ENCODE assay signal across 24 cellular contexts in genomic region chr11:71112990-71113389, GRCh38.
A peak's percentile ranks its signal among the peaks of the same experiment; 100 is the strongest.
DNase-seq lines count a peak whose midpoint lies in the region; ATAC-seq and TF ChIP-seq lines count a peak whose summit lies in the region.
"Had no signal": no experiment of that assay in that cellular context is flagged by ENCODE, and none has a peak within 500 bp of the region (broad histone marks: within the 10 kb centered on the region; RNA-seq: fewer than 3 reads in every experiment).

No MANE protein-coding gene starts in this region.

- H3K9me2 ChIP-seq in PC-9 (ENCODE audit: insufficient read depth): no peaks in the 10 kb centered on the region

- H3K36me3 Mint-ChIP-seq in T-helper 17 cell (ENCODE audit: low read depth): no peaks in the 10 kb centered on the region
- H3K36me3 Mint-ChIP-seq in activated naive CD4-positive, alpha-beta T cell treated with anti-CD3 and anti-CD28 coated beads for 36 hours (ENCODE audit: low read depth): no peaks in the 10 kb centered on the region
- H3K36me3 Mint-ChIP-seq: brain; CD14-positive monocyte; memory B cell; stimulated activated effector memory CD8-positive, alpha-beta T cell treated with anti-CD3 and anti-CD28 coated beads, Interleukin-12 subunit alpha, Interleukin-12 subunit beta, amount 100 ng/mL, for 72 hours had no signal

- no TSS peak for BruUV-seq in PC-9 (replicated peaks; lab: Mats Ljungman, UMichigan)

- H3K4me3 Mint-ChIP-seq in T-helper 17 cell: no peak overlapping the region
- no peak overlapping the region for H3K4me3 Mint-ChIP-seq in activated naive CD4-positive, alpha-beta T cell treated with anti-CD3 and anti-CD28 coated beads for 36 hours
- H3K4me3 Mint-ChIP-seq: activated T-cell treated with anti-CD3 and anti-CD28 coated beads, Interleukin-2, amount 50 U/mL, for 24 hours; brain; CD14-positive monocyte; HFFc6; memory B cell; stimulated activated effector memory CD8-positive, alpha-beta T cell treated with anti-CD3 and anti-CD28 coated beads, Interleukin-12 subunit alpha, Interleukin-12 subunit beta, amount 100 ng/mL, for 72 hours had no signal

- peak overlapping the region; percentile 72 for H3K4ac ChIP-seq in neuronal stem cell (ENCODE audit: low read length)

- H2BK15ac ChIP-seq in neuronal stem cell (ENCODE audit: low read length): peak overlapping the region; percentile 96

- H3K4me2 ChIP-seq in KMS-11 (peak overlapping the region; percentile 88), neuronal stem cell (ENCODE audit: insufficient read depth, low read length, poor library complexity, severe bottlenecking) (no peak overlapping the region), PC-9 (no peak overlapping the region)
- H3K4me2 ChIP-seq: smooth muscle cell had no signal

- H3K4me1 Mint-ChIP-seq in T-helper 17 cell: no peaks in the 10 kb centered on the region
- no peaks in the 10 kb centered on the region for H3K4me1 Mint-ChIP-seq in activated naive CD4-positive, alpha-beta T cell treated with anti-CD3 and anti-CD28 coated beads for 36 hours (ENCODE audit: low read depth)
- H3K4me1 Mint-ChIP-seq: memory B cell had no signal

- peak overlapping the region; percentile 92 for H4K8ac ChIP-seq in neuronal stem cell (ENCODE audit: low read depth, low read length)

- CTCF ChIA-PET in PC-9 (lab: Charles Lee): no interaction called here
- CTCF ChIA-PET in activated naive CD4-positive, alpha-beta T cell treated with anti-CD3 and anti-CD28 coated beads for 36 hours (lab: Charles Lee): no interaction called here

- no peak overlapping the region for H4K91ac ChIP-seq in neuronal stem cell (ENCODE audit: low read depth, low read length, poor library complexity)

- POLR2A ChIA-PET in PC-9 (lab: Charles Lee; ENCODE audit: unreplicated experiment): no interaction called here

- no peaks in the 10 kb centered on the region for H3K79me1 ChIP-seq in neuronal stem cell (ENCODE audit: low read depth, low read length)

- H3K27ac Mint-ChIP-seq in T-helper 17 cell: peak overlapping the region; percentile 61
- H3K27ac Mint-ChIP-seq in activated naive CD4-positive, alpha-beta T cell treated with anti-CD3 and anti-CD28 coated beads for 36 hours: no peak overlapping the region
- H3K27ac Mint-ChIP-seq: activated T-cell treated with anti-CD3 and anti-CD28 coated beads, Interleukin-2, amount 50 U/mL, for 24 hours; brain; CD14-positive monocyte; HFFc6; memory B cell; stimulated activated effector memory CD8-positive, alpha-beta T cell treated with anti-CD3 and anti-CD28 coated beads, Interleukin-12 subunit alpha, Interleukin-12 subunit beta, amount 100 ng/mL, for 72 hours had no signal

- H3K9me3 Mint-ChIP-seq in activated naive CD4-positive, alpha-beta T cell treated with anti-CD3 and anti-CD28 coated beads for 36 hours: no peaks in the 10 kb centered on the region
- H3K9me3 Mint-ChIP-seq: activated T-cell treated with anti-CD3 and anti-CD28 coated beads, Interleukin-2, amount 50 U/mL, for 24 hours; CD14-positive monocyte; HFFc6; memory B cell; stimulated activated effector memory CD8-positive, alpha-beta T cell treated with anti-CD3 and anti-CD28 coated beads, Interleukin-12 subunit alpha, Interleukin-12 subunit beta, amount 100 ng/mL, for 72 hours had no signal

- H4K20me1 ChIP-seq in KMS-11 (ENCODE audit: insufficient read depth) (no peaks in the 10 kb centered on the region), PC-9 (ENCODE audit: insufficient read depth) (no peaks in the 10 kb centered on the region)

- H2BK5ac ChIP-seq in neuronal stem cell (ENCODE audit: low read length): peak overlapping the region; percentile 57

- H3K9me3 ChIP-seq in T-helper 17 cell (ENCODE audit: control insufficient read depth, low read length, poor library complexity, severe bottlenecking): no peaks in the 10 kb centered on the region
- H3K9me3 ChIP-seq in neuronal stem cell (replicated peaks in 1 of 2; ENCODE audit: control insufficient read depth in 2 of 2, insufficient read depth in 1 of 2, low read depth in 1 of 2, low read length in 2 of 2): no peaks in the 10 kb centered on the region
- no peaks in the 10 kb centered on the region for H3K9me3 ChIP-seq in PC-9 (ENCODE audit: insufficient read depth, low read depth)
- H3K9me3 ChIP-seq: SJSA1, suprapubic skin, uterus had no signal

- H3K27ac ChIP-seq in KMS-11 (peak overlapping the region; percentile 99), neuronal stem cell (replicated peaks; ENCODE audit: low read length) (no peak overlapping the region), PC-9 (no peak overlapping the region)
- H3K27ac ChIP-seq: SJSA1, suprapubic skin, uterus had no signal

- H3K4me1 ChIP-seq in KMS-11 (ENCODE audit: low read depth, poor library complexity, severe bottlenecking) (peaks cover 50% of the 10 kb centered on the region), neuronal stem cell (ENCODE audit: control insufficient read depth in 2 of 2, insufficient read depth in 1 of 2, low read depth in 1 of 2, low read length in 2 of 2) (peaks cover 0 to 9% of the 10 kb centered on the region in 2 donors), PC-9 (replicated peaks; ENCODE audit: insufficient read depth) (no peaks in the 10 kb centered on the region)
- H3K4me1 ChIP-seq: SJSA1, suprapubic skin, uterus had no signal

- H3K36me3 ChIP-seq in KMS-11 (ENCODE audit: insufficient read depth) (no peaks in the 10 kb centered on the region), neuronal stem cell (replicated peaks in 1 of 2; ENCODE audit: control insufficient read depth in 2 of 2, insufficient read depth in 2 of 2, low read length in 2 of 2) (no peaks in the 10 kb centered on the region), PC-9 (ENCODE audit: low read depth) (no peaks in the 10 kb centered on the region)
- H3K36me3 ChIP-seq: SJSA1, suprapubic skin, uterus had no signal

- intact Hi-C loops in PC-9 (cut with micrococcal nuclease; ENCODE audit: unreplicated experiment): no loop called here
- intact Hi-C loops in activated naive CD4-positive, alpha-beta T cell treated with anti-CD3 and anti-CD28 coated beads for 36 hours (cut with micrococcal nuclease): no loop called here

- H3K79me2 ChIP-seq in KMS-11 (ENCODE audit: insufficient read depth, low read depth) (no peaks in the 10 kb centered on the region), PC-9 (ENCODE audit: low read depth) (no peaks in the 10 kb centered on the region)

- ATAC-seq in T-helper 17 cell (no peak), GM21360 (IDR thresholded peaks at IDR 0.05; ENCODE audit: unreplicated experiment) (no peak)
- ATAC-seq: left cardiac atrium; stimulated activated effector memory CD8-positive, alpha-beta T cell treated with anti-CD3 and anti-CD28 coated beads, Interleukin-12 subunit alpha, Interleukin-12 subunit beta, amount 100 ng/mL, for 72 hours had no signal

- H3K27me3 ChIP-seq in KMS-11 (ENCODE audit: insufficient read depth, low read depth): no peaks in the 10 kb centered on the region
- H3K27me3 ChIP-seq in neuronal stem cell (ENCODE audit: control insufficient read depth in 3 of 3, insufficient read depth in 3 of 3, low read depth in 1 of 3, low read length in 3 of 3): peaks cover 0 to 44% (median 0%) of the 10 kb centered on the region in 3 experiments
- no peaks in the 10 kb centered on the region for H3K27me3 ChIP-seq in PC-9 (ENCODE audit: insufficient read depth, low read depth)
- H3K27me3 ChIP-seq: SJSA1, uterus had no signal

- peak overlapping the region; percentile 50 for H2BK12ac ChIP-seq in neuronal stem cell (ENCODE audit: low read length)

- H3K4me3 ChIP-seq in KMS-11 (IDR thresholded peaks at IDR 0.05; ENCODE audit: insufficient read depth, low read depth, low read length) (no peak overlapping the region), neuronal stem cell (ENCODE audit: low read length in 2 of 2) (no peak overlapping the region), PC-9 (no peak overlapping the region)
- H3K4me3 ChIP-seq: SJSA1, smooth muscle cell, suprapubic skin, uterus had no signal

- H2AFZ ChIP-seq in KMS-11 (ENCODE audit: low read depth) (peak overlapping the region; percentile 60), neuronal stem cell (ENCODE audit: low read length) (no peak overlapping the region), PC-9 (no peak overlapping the region)

- H2BK120ac ChIP-seq in neuronal stem cell (ENCODE audit: low read depth, low read length): no peak overlapping the region

- TF ChIP-seq CTCF in KMS-11 (conservative IDR thresholded peaks at IDR 0.05; ENCODE audit: low read depth, low read length): no peak
- no peak for TF ChIP-seq CTCF in PC-9 (conservative IDR thresholded peaks at IDR 0.05)

- DNase-seq in DMS79 (lab: John Stamatoyannopoulos, UW) (peak; percentile 40), T-helper 17 cell (no peak), neuronal stem cell (ENCODE audit: low spot score) (no peak), PC-9 (no peak)
- no peak for DNase-seq in activated naive CD4-positive, alpha-beta T cell treated with anti-CD3 and anti-CD28 coated beads for 36 hours
- DNase-seq: activated CD4-positive, alpha-beta T cell treated with anti-CD3 and anti-CD28 coated beads for 48 hours; activated T-cell treated with anti-CD3 and anti-CD28 coated beads, Interleukin-2, amount 50 U/mL, for 24 hours; HFFc6; KBM-7; left cardiac atrium; NCI-H187; occipital lobe; stimulated activated CD4-positive, alpha-beta T cell treated with anti-CD3 and anti-CD28 coated beads, Interleukin-2, amount 100 ng/mL, for 48 hours; T-helper 1 cell; uterus had no signal

- 0 out of 2 replicates have a peak, but pooled peaks cover 3% of the 10 kb centered on the region for H3F3A ChIP-seq in PC-9 (ENCODE audit: insufficient read depth, low read depth)

- no CpG with 5 or more reads among the region's 16 CpGs for WGBS in neuronal stem cell (ENCODE audit: extremely low coverage in 2 of 2, insufficient read length in 2 of 2, insufficient replicate concordance in 1 of 2), 2 donors

- H3K9ac ChIP-seq in KMS-11: peak overlapping the region; percentile 93
- peak overlapping the region; percentile 51 for H3K9ac ChIP-seq in neuronal stem cell (ENCODE audit: low read depth, low read length, poor library complexity)

- H3K14ac ChIP-seq in neuronal stem cell (ENCODE audit: low read length): peak overlapping the region; percentile 84

- peaks cover 75% of the 10 kb centered on the region for H3K27me3 Mint-ChIP-seq in T-helper 17 cell
- peaks cover 10% of the 10 kb centered on the region for H3K27me3 Mint-ChIP-seq in activated naive CD4-positive, alpha-beta T cell treated with anti-CD3 and anti-CD28 coated beads for 36 hours (ENCODE audit: low read depth)

- peak overlapping the region; percentile 88 for H2AK5ac ChIP-seq in neuronal stem cell (ENCODE audit: low read depth, low read length)

- H3K23ac ChIP-seq in neuronal stem cell (ENCODE audit: low read depth, low read length, poor library complexity): peak overlapping the region; percentile 34

- H3K18ac ChIP-seq in neuronal stem cell (ENCODE audit: low read length): peak overlapping the region; percentile 78
